In the genomic region with DNA sequence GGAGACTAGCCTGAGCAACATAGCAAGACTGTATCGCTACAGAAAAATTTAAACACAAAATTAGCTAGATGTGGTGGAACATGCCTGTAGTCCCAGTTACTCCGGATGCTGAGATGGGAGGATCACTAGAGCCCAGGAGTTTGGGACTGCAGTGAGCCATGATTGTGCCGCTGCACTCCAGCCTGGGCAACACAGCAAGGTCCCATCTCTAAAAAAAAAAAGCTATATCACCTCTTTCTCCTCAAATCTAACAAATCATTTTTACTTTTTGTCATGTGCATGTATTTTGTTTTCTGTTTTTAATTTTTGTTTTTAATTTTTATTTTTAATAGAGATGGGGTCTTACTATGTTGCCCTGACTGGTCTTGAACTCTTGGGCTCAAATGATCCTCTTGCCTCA, we compare ENCODE assay signal across 31 cellular contexts. TPM values are rescaled to one million over a fixed set of nuclear protein-coding genes. Genes with fewer than 3 reads are reported as not detected.
DNase-seq lines count a peak whose midpoint lies in the region; ATAC-seq, FAIRE-seq and TF ChIP-seq lines count a peak whose summit lies in the region.
"Had no signal": no experiment of that assay in that cellular context is flagged by ENCODE, and none has a peak within 500 bp of the region (broad histone marks: within the 10 kb centered on the region; RNA-seq: fewer than 3 reads in every experiment).

No MANE protein-coding gene starts in this region.

- H2AFZ ChIP-seq in HCT116 (ENCODE audit: low read depth, low read length, poor library complexity, severe bottlenecking) = no peak overlapping the region
- H2AFZ ChIP-seq in K562 (ENCODE audit: low read depth, low read length) = no peak overlapping the region

- TF ChIP-seq EP300 in K562 (IDR thresholded peaks at IDR 0.05; ENCODE audit: low read length) = no peak

- WGBS in K562 (ENCODE audit: insufficient coverage, low coverage, missing lambda C conversion rate) = 100% methylated on average over 3 of the region's 3 CpGs

- no peaks in the 10 kb centered on the region for H3K9me2 ChIP-seq in HCT116 (ENCODE audit: insufficient read depth)

- no peak for TF ChIP-seq CTCF in HCT116 (IDR thresholded peaks at IDR 0.05 in 2 of 3, conservative IDR thresholded peaks at IDR 0.05 in 1 of 3; ENCODE audit: borderline replicate concordance in 1 of 3, insufficient read depth in 1 of 3, low read depth in 2 of 3, low read length in 2 of 3)
- TF ChIP-seq CTCF in HEK293 (tag by site-specific recombination; IDR thresholded peaks at IDR 0.05) = no peak
- TF ChIP-seq CTCF in K562 (IDR thresholded peaks at IDR 0.05 in 2 of 3, conservative IDR thresholded peaks at IDR 0.05 in 1 of 3; ENCODE audit: insufficient read depth in 2 of 3, low read depth in 1 of 3, low read length in 3 of 3) = no peak
- TF ChIP-seq CTCF in brain microvascular endothelial cell (IDR thresholded peaks at IDR 0.05; ENCODE audit: low read depth, low read length, missing control alignments) = no peak

- H3K27me3 ChIP-seq in HCT116 (ENCODE audit: insufficient read depth, low read length) (no peaks in the 10 kb centered on the region), K562 (ENCODE audit: control insufficient read depth in 2 of 2, insufficient read depth in 2 of 2, low read length in 2 of 2) (no peaks in the 10 kb centered on the region), brain microvascular endothelial cell (replicated peaks) (no peaks in the 10 kb centered on the region)
- H3K27me3 ChIP-seq: BE2C, BLaER1 had no signal

- FAIRE-seq in K562 (lab: Jason Lieb, UNC) = no peak
- FAIRE-seq: A204.1, GM12878, GM12892, GM18507 had no signal

- CTCF ChIA-PET in HCT116 (lab: Charles Lee) (interaction anchor here (0.9 kb wide), 1 partner anchor 9 kb away, joined by 3 read pairs; no protein-coding TSS in a partner anchor), HEK293 (lab: Yijun Ruan, JAX) (interaction anchor here (0.6 to 1.3 kb wide), 4 partner anchors 12 to 194 kb away, joined by 3 to 5 read pairs (median 3); no protein-coding TSS in a partner anchor), K562 (lab: Yijun Ruan, JAX; ENCODE audit: low intra/inter-chr PET ratio) (no interaction called here)

- no peak overlapping the region for H3K4me3 ChIP-seq in HCT116 (replicated peaks in 1 of 2; ENCODE audit: low read depth in 1 of 2, low read length in 2 of 2)
- H3K4me3 ChIP-seq in HEK293 (ENCODE audit: low read depth, low read length) = no peak overlapping the region
- H3K4me3 ChIP-seq in K562 = no peak overlapping the region
- H3K4me3 ChIP-seq in brain microvascular endothelial cell (ENCODE audit: low read depth, low read length) = no peak overlapping the region
- H3K4me3 ChIP-seq: BLaER1, GM12878 had no signal

- in situ Hi-C loops in K562 (cut with MboI) = no loop called here
- in situ Hi-C loops in brain microvascular endothelial cell (cut with HindIII; ENCODE audit: low pct_ligation_motif_present, low sequenced_read_pairs) = no loop called here

- H3K9ac ChIP-seq in HCT116 (ENCODE audit: low read length) (0 out of 2 replicates have a peak overlapping the region, but pooled peaks have one; percentile 21), K562 (ENCODE audit: insufficient read depth in 1 of 2, low read depth in 2 of 2, low read length in 2 of 2) (no peak overlapping the region)
- H3K9ac ChIP-seq: BLaER1 had no signal

- TF ChIP-seq RAD21 in HCT116 (IDR thresholded peaks at IDR 0.05; ENCODE audit: low read depth) (no peak), K562 (CRISPR knock-in tag; conservative IDR thresholded peaks at IDR 0.05 in 1 of 2, IDR thresholded peaks at IDR 0.05 in 1 of 2) (no peak)

- H3K36me3 ChIP-seq in HCT116 (ENCODE audit: control insufficient read depth in 1 of 2, insufficient read depth in 2 of 2, low read length in 2 of 2) (peaks cover 7 to 17% of the 10 kb centered on the region in 2 experiments; a peak in 3 of 4 replicates), HEK293 (ENCODE audit: control insufficient read depth in 2 of 2, insufficient read depth in 1 of 2, low read length in 2 of 2) (peaks cover 20 to 44% of the 10 kb centered on the region in 2 experiments; a peak in 2 of 3 replicates), K562 (ENCODE audit: control insufficient read depth, insufficient read depth, low read length) (peaks cover 47% of the 10 kb centered on the region; the same call in 2 of the 3 replicates), brain microvascular endothelial cell (replicated peaks) (no peaks in the 10 kb centered on the region)

- TF ChIP-seq POLR2A in HCT116 (IDR thresholded peaks at IDR 0.05; ENCODE audit: borderline replicate concordance, extremely low read depth, insufficient read depth, insufficient read length) = no peak
- TF ChIP-seq POLR2A in K562 (conservative IDR thresholded peaks at IDR 0.05) = no peak

- H3K27ac ChIP-seq in HCT116 (ENCODE audit: low read depth, low read length) (peak overlapping the region; percentile 40; the same call in 1 of the 2 replicates), HEK293 (ENCODE audit: extremely low read depth, low read depth, low read length) (no peak overlapping the region), K562 (ENCODE audit: extremely low read depth, low read depth, low read length) (no peak overlapping the region), brain microvascular endothelial cell (no peak overlapping the region)
- H3K27ac ChIP-seq: BLaER1 had no signal

- no peak for DNase-seq in HCT116 (ENCODE audit: low read depth, low spot score)
- DNase-seq in K562 (ENCODE audit: extremely low read depth in 1 of 4, low spot score in 3 of 4) = no peak
- no peak for DNase-seq in brain microvascular endothelial cell
- DNase-seq: 8988T; ACHN; BE2C; C1 segment of cervical spinal cord; CD4-positive, alpha-beta memory T cell; CD4-positive, CD25-positive, alpha-beta regulatory T cell; CD8-positive, alpha-beta memory T cell; COR-L47; DMS 273 treated with DMSO at 0.1 percent for 48 hours; DMS153; DMS53; DMS79; DND-41; EL; GDM1 had no signal

- BruUV-seq in HCT116 (replicated peaks; lab: Mats Ljungman, UMichigan) (no TSS peak), K562 (replicated peaks; lab: Mats Ljungman, UMichigan) (no TSS peak)

- intact Hi-C loops in HCT116 (cut with micrococcal nuclease) = no loop called here
- intact Hi-C loops in K562 (cut with micrococcal nuclease) = no loop called here

- peaks cover 30% of the 10 kb centered on the region for H3K79me2 ChIP-seq in HCT116 (ENCODE audit: insufficient read depth, low read length)
- peaks cover 10% of the 10 kb centered on the region for H3K79me2 ChIP-seq in K562 (ENCODE audit: control insufficient read depth, insufficient read depth, low read length)

- H3K9me1 ChIP-seq in K562 (ENCODE audit: control insufficient read depth, insufficient read depth, low read length) = no peaks in the 10 kb centered on the region

- peaks cover 26 to 54% of the 10 kb centered on the region in 2 experiments for H3K4me1 ChIP-seq in HCT116 (ENCODE audit: control insufficient read depth in 1 of 2, insufficient read depth in 2 of 2, low read length in 2 of 2)
- H3K4me1 ChIP-seq in HEK293 (ENCODE audit: control insufficient read depth, insufficient read depth, low read length) = no peaks in the 10 kb centered on the region
- H3K4me1 ChIP-seq in K562 (replicated peaks in 1 of 2; ENCODE audit: control insufficient read depth in 2 of 2, insufficient read depth in 2 of 2, low read length in 2 of 2) = peaks cover 0 to 7% of the 10 kb centered on the region in 2 experiments; a peak in 3 of 5 replicates
- H3K4me1 ChIP-seq: BE2C had no signal

- RAD21 ChIA-PET in HCT116 (lab: Charles Lee; ENCODE audit: low non-redundant PET in 1 of 2, low total read pairs in 2 of 2, uncharacterized antibody in 2 of 2, unreplicated experiment in 2 of 2) = no interaction called here

- H3K9me3 ChIP-seq in HCT116 (ENCODE audit: control insufficient read depth in 1 of 2, insufficient read depth in 1 of 2, low read depth in 1 of 2, low read length in 2 of 2) (no peaks in the 10 kb centered on the region), HEK293 (ENCODE audit: control insufficient read depth, insufficient read depth, low read depth, low read length) (no peaks in the 10 kb centered on the region), K562 (replicated peaks; ENCODE audit: control insufficient read depth, insufficient read depth, low read depth, low read length) (no peaks in the 10 kb centered on the region)
- H3K9me3 ChIP-seq: BE2C, BLaER1 had no signal

- H4K20me1 ChIP-seq in HCT116 (ENCODE audit: insufficient read depth) (no peaks in the 10 kb centered on the region), K562 (replicated peaks; ENCODE audit: control insufficient read depth, insufficient read depth, low read length) (no peaks in the 10 kb centered on the region; the same call in 1 of the 2 replicates)
- H4K20me1 ChIP-seq: BLaER1 had no signal

- no peak for ATAC-seq in HCT116
- ATAC-seq in K562 = no peak
- ATAC-seq in GM21529 (IDR thresholded peaks at IDR 0.05; ENCODE audit: unreplicated experiment) = no peak
- no peak for ATAC-seq in HG03196 (IDR thresholded peaks at IDR 0.05; ENCODE audit: unreplicated experiment)
- ATAC-seq: GM12878 had no signal

- H3K4me2 ChIP-seq in HCT116 (ENCODE audit: low read length) = peak overlapping the region; percentile 47; the same call in 1 of the 2 replicates
- no peak overlapping the region for H3K4me2 ChIP-seq in K562 (ENCODE audit: insufficient read depth, low read length)
- H3K4me2 ChIP-seq: BLaER1 had no signal

- POLR2A ChIA-PET in HCT116 (lab: Charles Lee) (no interaction called here), HEK293 (lab: Yijun Ruan, JAX) (interaction anchor here (0.6 to 1.5 kb wide), 3 partner anchors 24 to 209 kb away, joined by 3 to 5 read pairs (median 5); a partner anchor contains a TSS), K562 (lab: Yijun Ruan, JAX) (interaction anchor here (1.4 to 2.6 kb wide), 5 partner anchors 8 to 69 kb away, joined by 3 to 9 read pairs (median 4); a partner anchor contains a TSS)

RNA-seq across cellular contexts. Expression of a gene that starts 5.9 kb away (rescaled TPM):
- total RNA-seq in HCT116 (2021; ENCODE audit: unreplicated experiment) (27.3 TPM), K562 (2014; rRNA removed) (22.3 and 22.5 TPM in 2 replicates), K562 (2014; rRNA removed; fragmentation: Illumina TruSeq; extraction: Trizol) (17.8 and 20.9 TPM in 2 replicates), K562 (2015; rRNA removed; fragmentation: Illumina TruSeq; extraction: Trizol) (21.5 and 22.5 TPM in 2 replicates), K562 (2021) (21.7 and 25.6 TPM in 2 replicates)
- 17.4 and 19.0 TPM in 2 replicates for polyA plus RNA-seq in HCT116 (2012)
- total RNA-seq in K562 (2011; cell fraction: chromatin; rRNA removed; ENCODE audit: low replicate concordance) = 74.9 and 112 TPM in 2 replicates
- total RNA-seq in K562 (2011; cell fraction: nucleolus; rRNA removed) = 54.5 and 61.7 TPM in 2 replicates
- 68.8 and 69.1 TPM in 2 replicates for total RNA-seq in K562 (2011; cell fraction: nucleoplasm; rRNA removed)
- polyA plus RNA-seq in K562 (2011; rRNA removed) (13.0 and 16.3 TPM in 2 replicates), K562 (2014; fragmentation: Illumina TruSeq; extraction: Trizol) (19.4 and 20.6 TPM in 2 replicates), K562 (2014; fragmentation: Nextera tagmentation; extraction: Ambion mirVana) (1 to 10 TPM; 5.8 to 9.3 TPM), K562 (2014; rRNA removed) (13.3 and 15.1 TPM in 2 replicates)
- polyA plus RNA-seq in K562 (2011; cell fraction: cytosol; rRNA removed) = 16.5 and 19.6 TPM in 2 replicates
- 68.4 and 74.9 TPM in 2 replicates for polyA plus RNA-seq in K562 (2011; cell fraction: nucleus; rRNA removed)
- 11.7 and 12.5 TPM in 2 replicates for polyA plus RNA-seq in K562 (2012)
- polyA minus RNA-seq in K562 (2011; rRNA and poly(A)+ RNA removed) = 32.9 and 41.8 TPM in 2 replicates
- polyA minus RNA-seq in K562 (2011; cell fraction: cytosol; rRNA and poly(A)+ RNA removed) = 10.8 and 20.7 TPM in 2 replicates
- 27.3 and 35.1 TPM in 2 replicates for polyA minus RNA-seq in K562 (2011; cell fraction: nucleus; rRNA and poly(A)+ RNA removed)

RNA-seq across cellular contexts. Expression of a gene that starts 6.0 kb away (rescaled TPM):
- 13.8 TPM for total RNA-seq in HCT116 (2021; ENCODE audit: unreplicated experiment)
- 8.2 and 9.4 TPM in 2 replicates for polyA plus RNA-seq in HCT116 (2012)
- total RNA-seq in K562 (2011; cell fraction: chromatin; rRNA removed; ENCODE audit: low replicate concordance) = 9.9 and 32.8 TPM in 2 replicates
- total RNA-seq in K562 (2011; cell fraction: nucleolus; rRNA removed) = 32.9 and 43.2 TPM in 2 replicates
- 15.0 and 22.7 TPM in 2 replicates for total RNA-seq in K562 (2011; cell fraction: nucleoplasm; rRNA removed)
- 21.1 and 27.1 TPM in 2 replicates for total RNA-seq in K562 (2014; rRNA removed)
- total RNA-seq in K562 (2014; rRNA removed; fragmentation: Illumina TruSeq; extraction: Trizol) = 13.0 and 13.1 TPM in 2 replicates
- total RNA-seq in K562 (2015; rRNA removed; fragmentation: Illumina TruSeq; extraction: Trizol) = 15.9 and 16.3 TPM in 2 replicates
- total RNA-seq in K562 (2021) = 22.5 and 24.5 TPM in 2 replicates
- 17.6 and 21.9 TPM in 2 replicates for polyA plus RNA-seq in K562 (2011; rRNA removed)
- 17.2 and 40.7 TPM in 2 replicates for polyA plus RNA-seq in K562 (2011; cell fraction: cytosol; rRNA removed)
- polyA plus RNA-seq in K562 (2011; cell fraction: nucleus; rRNA removed) = 12.1 and 14.4 TPM in 2 replicates
- polyA plus RNA-seq in K562 (2012) = 13.7 and 14.7 TPM in 2 replicates
- 13.7 and 15.5 TPM in 2 replicates for polyA plus RNA-seq in K562 (2014; fragmentation: Illumina TruSeq; extraction: Trizol)
- 1 to 10 TPM; 2.8 to 3.5 TPM for polyA plus RNA-seq in K562 (2014; fragmentation: Nextera tagmentation; extraction: Ambion mirVana)
- polyA plus RNA-seq in K562 (2014; rRNA removed) = 24.5 and 28.7 TPM in 2 replicates
- 14.8 and 17.9 TPM in 2 replicates for polyA minus RNA-seq in K562 (2011; rRNA and poly(A)+ RNA removed)
- polyA minus RNA-seq in K562 (2011; cell fraction: cytosol; rRNA and poly(A)+ RNA removed) = 7.6 and 12.9 TPM in 2 replicates
- 15.3 and 25.1 TPM in 2 replicates for polyA minus RNA-seq in K562 (2011; cell fraction: nucleus; rRNA and poly(A)+ RNA removed)

RNA-seq across cellular contexts. Expression of a gene that starts 13.3 kb away (rescaled TPM):
- total RNA-seq in HCT116 (2021; ENCODE audit: unreplicated experiment) (not detected), K562 (2014; rRNA removed) (not detected in 2 replicates), K562 (2014; rRNA removed; fragmentation: Illumina TruSeq; extraction: Trizol) (not detected in 2 replicates), K562 (2015; rRNA removed; fragmentation: Illumina TruSeq; extraction: Trizol) (not detected in 2 replicates), K562 (2021) (not detected in 2 replicates)
- not detected in 2 replicates for polyA plus RNA-seq in HCT116 (2012)
- not detected in 2 replicates for total RNA-seq in K562 (2011; cell fraction: chromatin; rRNA removed; ENCODE audit: low replicate concordance)
- not detected in 2 replicates for total RNA-seq in K562 (2011; cell fraction: nucleolus; rRNA removed)
- not detected in 2 replicates for total RNA-seq in K562 (2011; cell fraction: nucleoplasm; rRNA removed)
- polyA plus RNA-seq in K562 (2011; rRNA removed) (not detected in 2 replicates), K562 (2014; fragmentation: Illumina TruSeq; extraction: Trizol) (not detected in 2 replicates), K562 (2014; fragmentation: Nextera tagmentation; extraction: Ambion mirVana) (not detected), K562 (2014; rRNA removed) (not detected in 2 replicates)
- polyA plus RNA-seq in K562 (2011; cell fraction: cytosol; rRNA removed) = not detected in 2 replicates
- polyA plus RNA-seq in K562 (2011; cell fraction: nucleus; rRNA removed) = not detected in 2 replicates
- 0.07 TPM in 1 of 2 replicates, not detected in the other for polyA plus RNA-seq in K562 (2012)
- polyA minus RNA-seq in K562 (2011; rRNA and poly(A)+ RNA removed) = not detected in 2 replicates
- polyA minus RNA-seq in K562 (2011; cell fraction: cytosol; rRNA and poly(A)+ RNA removed) = not detected in 2 replicates
- not detected in 2 replicates for polyA minus RNA-seq in K562 (2011; cell fraction: nucleus; rRNA and poly(A)+ RNA removed)
- total RNA-seq: A673; CD4-positive, alpha-beta memory T cell; CD4-positive, CD25-positive, alpha-beta regulatory T cell; CD8-positive, alpha-beta memory T cell; Daoy; G401; GM12878 had no signal
- polyA plus RNA-seq: AG04450; CD14-positive monocyte; CD4-positive, alpha-beta memory T cell; CD4-positive, CD25-positive, alpha-beta regulatory T cell; CD8-positive, alpha-beta memory T cell; GM12878 had no signal

RNA-seq across cellular contexts. Expression of a gene that starts 29.7 kb away (rescaled TPM):
- total RNA-seq in HCT116 (2021; ENCODE audit: unreplicated experiment) (not detected), K562 (2014; rRNA removed) (0.14 and 1.3 TPM in 2 replicates), K562 (2014; rRNA removed; fragmentation: Illumina TruSeq; extraction: Trizol) (0.18 and 0.35 TPM in 2 replicates), K562 (2015; rRNA removed; fragmentation: Illumina TruSeq; extraction: Trizol) (0.49 and 0.76 TPM in 2 replicates), K562 (2021) (0.85 and 1.2 TPM in 2 replicates)
- 0.17 TPM in 1 of 2 replicates, not detected in the other for polyA plus RNA-seq in HCT116 (2012)
- total RNA-seq in K562 (2011; cell fraction: chromatin; rRNA removed; ENCODE audit: low replicate concordance) = 2.4 and 7.0 TPM in 2 replicates
- total RNA-seq in K562 (2011; cell fraction: nucleolus; rRNA removed) = 3.7 and 4.3 TPM in 2 replicates
- 3.2 and 4.1 TPM in 2 replicates for total RNA-seq in K562 (2011; cell fraction: nucleoplasm; rRNA removed)
- polyA plus RNA-seq in K562 (2011; rRNA removed) (0.81 and 1.6 TPM in 2 replicates), K562 (2014; fragmentation: Illumina TruSeq; extraction: Trizol) (0.70 and 1.00 TPM in 2 replicates), K562 (2014; fragmentation: Nextera tagmentation; extraction: Ambion mirVana) (under 1 TPM; 0.24 to 0.38 TPM), K562 (2014; rRNA removed) (0.36 and 0.81 TPM in 2 replicates)
- polyA plus RNA-seq in K562 (2011; cell fraction: cytosol; rRNA removed) = 1.5 and 3.0 TPM in 2 replicates
- polyA plus RNA-seq in K562 (2011; cell fraction: nucleus; rRNA removed) = 3.3 and 4.5 TPM in 2 replicates
- 1.7 and 6.2 TPM in 2 replicates for polyA plus RNA-seq in K562 (2012)
- polyA minus RNA-seq in K562 (2011; rRNA and poly(A)+ RNA removed) = 0.95 and 1.2 TPM in 2 replicates
- polyA minus RNA-seq in K562 (2011; cell fraction: cytosol; rRNA and poly(A)+ RNA removed) = not detected in 2 replicates
- 1.1 and 2.0 TPM in 2 replicates for polyA minus RNA-seq in K562 (2011; cell fraction: nucleus; rRNA and poly(A)+ RNA removed)
- total RNA-seq: A673, Daoy had no signal
- polyA plus RNA-seq: AG04450 had no signal

RNA-seq across cellular contexts. Expression of a gene that starts 48.7 kb away (rescaled TPM):
- total RNA-seq in HCT116 (2021; ENCODE audit: unreplicated experiment) = not detected
- not detected in 2 replicates for polyA plus RNA-seq in HCT116 (2012)
- not detected in 2 replicates for total RNA-seq in K562 (2011; cell fraction: chromatin; rRNA removed; ENCODE audit: low replicate concordance)
- total RNA-seq in K562 (2011; cell fraction: nucleolus; rRNA removed) = not detected in 2 replicates
- not detected in 2 replicates for total RNA-seq in K562 (2011; cell fraction: nucleoplasm; rRNA removed)
- not detected in 2 replicates for total RNA-seq in K562 (2014; rRNA removed)
- total RNA-seq in K562 (2014; rRNA removed; fragmentation: Illumina TruSeq; extraction: Trizol) = not detected in 2 replicates
- total RNA-seq in K562 (2015; rRNA removed; fragmentation: Illumina TruSeq; extraction: Trizol) = not detected in 2 replicates
- total RNA-seq in K562 (2021) = not detected in 2 replicates
- polyA plus RNA-seq in K562 (2011; rRNA removed) = not detected in 2 replicates
- 0.06 TPM in 1 of 2 replicates, not detected in the other for polyA plus RNA-seq in K562 (2011; cell fraction: cytosol; rRNA removed)
- polyA plus RNA-seq in K562 (2011; cell fraction: nucleus; rRNA removed) = 0.07 TPM in 1 of 2 replicates, not detected in the other
- polyA plus RNA-seq in K562 (2012) = not detected in 2 replicates
- polyA plus RNA-seq in K562 (2014; fragmentation: Illumina TruSeq; extraction: Trizol) = not detected in 2 replicates
- polyA plus RNA-seq in K562 (2014; fragmentation: Nextera tagmentation; extraction: Ambion mirVana) = not detected
- not detected in 2 replicates for polyA plus RNA-seq in K562 (2014; rRNA removed)
- not detected in 2 replicates for polyA minus RNA-seq in K562 (2011; rRNA and poly(A)+ RNA removed)
- polyA minus RNA-seq in K562 (2011; cell fraction: cytosol; rRNA and poly(A)+ RNA removed) = not detected in 2 replicates
- not detected in 2 replicates for polyA minus RNA-seq in K562 (2011; cell fraction: nucleus; rRNA and poly(A)+ RNA removed)
- total RNA-seq: A673, Daoy, G401, GM12878 had no signal
- polyA plus RNA-seq: AG04450; CD4-positive, alpha-beta memory T cell; GM12878 had no signal
